Comparison of ENCODE assay signal across 14 cellular contexts in genomic region chr6:162123797-162124196, GRCh38.
DNase-seq lines count a peak whose midpoint lies in the region; ATAC-seq, FAIRE-seq and TF ChIP-seq lines count a peak whose summit lies in the region.
"Had no signal": no experiment of that assay in that cellular context is flagged by ENCODE, and none has a peak within 500 bp of the region (broad histone marks: within the 10 kb centered on the region; RNA-seq: fewer than 3 reads in every experiment).

No MANE protein-coding gene starts in this region.

- POLR2A ChIA-PET in GM12878 (lab: Charles Lee), result no interaction called here

- no peaks in the 10 kb centered on the region for H3K4me1 ChIP-seq in DND-41 (ENCODE audit: insufficient read depth, low read length)
- no peaks in the 10 kb centered on the region for H3K4me1 ChIP-seq in Loucy (ENCODE audit: insufficient read depth, low read length, poor library complexity, severe bottlenecking)
- H3K4me1 ChIP-seq in GM12878 (ENCODE audit: control insufficient read depth, insufficient read depth, low read length), result no peaks in the 10 kb centered on the region

- H3K36me3 Mint-ChIP-seq in mesothelial cell of epicardium, result no peaks in the 10 kb centered on the region
- H3K36me3 Mint-ChIP-seq: activated CD8-positive, alpha-beta memory T cell treated with anti-CD3 and anti-CD28 coated beads, Interleukin-2, amount 10 ng/mL, durations not matched to agents 7 days and 5 days had no signal

- in situ Hi-C loops in GM12878 (cut with MboI), result no loop called here

- H3K27me3 ChIP-seq in DND-41 (ENCODE audit: insufficient read depth, low read length, poor library complexity), result no peaks in the 10 kb centered on the region
- H3K27me3 ChIP-seq in Loucy (ENCODE audit: insufficient read depth, low read length, poor library complexity, severe bottlenecking), result no peaks in the 10 kb centered on the region
- no peaks in the 10 kb centered on the region for H3K27me3 ChIP-seq in GM12878 (replicated peaks in 1 of 2; ENCODE audit: control insufficient read depth in 2 of 2, insufficient read depth in 2 of 2, low read length in 1 of 2)
- H3K27me3 ChIP-seq: ovary had no signal

- H3K36me3 ChIP-seq in DND-41 (ENCODE audit: insufficient read depth, low read length) (no peaks in the 10 kb centered on the region), Loucy (ENCODE audit: insufficient read depth, low read length) (no peaks in the 10 kb centered on the region), GM12878 (ENCODE audit: control insufficient read depth in 2 of 2, insufficient read depth in 2 of 2, low read length in 1 of 2) (no peaks in the 10 kb centered on the region)
- H3K36me3 ChIP-seq: ovary had no signal

- H2AFZ ChIP-seq in DND-41 (ENCODE audit: low read depth, low read length) (no peak overlapping the region), Loucy (ENCODE audit: low read length) (no peak overlapping the region; the same call in 1 of the 2 replicates), GM12878 (ENCODE audit: control insufficient read depth, low read depth, low read length) (no peak overlapping the region)

- H3K9me3 Mint-ChIP-seq in mesothelial cell of epicardium, result peaks cover 4% of the 10 kb centered on the region

- intact Hi-C loops in GM12878 (cut with micrococcal nuclease; ENCODE audit: unreplicated experiment), result no loop called here

- CTCF ChIA-PET in GM12878 (lab: Yijun Ruan, JAX), result no interaction called here

- H3K4me3 ChIP-seq in DND-41 (ENCODE audit: low read depth in 1 of 2, low read length in 2 of 2), result no peak overlapping the region
- no peak overlapping the region for H3K4me3 ChIP-seq in Loucy (ENCODE audit: low read length, poor library complexity, severe bottlenecking)
- no peak overlapping the region for H3K4me3 ChIP-seq in GM12878
- H3K4me3 ChIP-seq: K562, ovary had no signal

- FAIRE-seq in GM12878 (lab: Jason Lieb, UNC), result peak; percentile 38
- FAIRE-seq: bronchial epithelial cell, K562 had no signal

- H3K27ac ChIP-seq in DND-41 (ENCODE audit: low read length) (no peak overlapping the region), GM12878 (ENCODE audit: control insufficient read depth, insufficient read depth) (no peak overlapping the region)
- H3K27ac ChIP-seq: ovary had no signal

- H3K4me1 Mint-ChIP-seq in mesothelial cell of epicardium, result peaks cover 7% of the 10 kb centered on the region
- H3K4me1 Mint-ChIP-seq: activated CD8-positive, alpha-beta memory T cell treated with anti-CD3 and anti-CD28 coated beads, Interleukin-2, amount 10 ng/mL, durations not matched to agents 7 days and 5 days had no signal

- ATAC-seq in DND-41 (ENCODE audit: insufficient read depth, low read depth), result no peak
- no peak for ATAC-seq in GM12878
- ATAC-seq in HG03439 (IDR thresholded peaks at IDR 0.05; ENCODE audit: unreplicated experiment), result no peak
- ATAC-seq in HG02759 (IDR thresholded peaks at IDR 0.05; ENCODE audit: unreplicated experiment), result no peak
- ATAC-seq: activated CD8-positive, alpha-beta memory T cell treated with anti-CD3 and anti-CD28 coated beads, Interleukin-2, amount 10 ng/mL, durations not matched to agents 7 days and 5 days; K562 had no signal

- H3K9ac ChIP-seq in DND-41 (ENCODE audit: low read depth, low read length), result no peak overlapping the region
- no peak overlapping the region for H3K9ac ChIP-seq in Loucy (ENCODE audit: low read depth, low read length, poor library complexity, severe bottlenecking)
- H3K9ac ChIP-seq in GM12878 (ENCODE audit: control insufficient read depth, insufficient read depth, low read length), result no peak overlapping the region

- H3K27me3 Mint-ChIP-seq in mesothelial cell of epicardium (ENCODE audit: low read depth), result peaks cover 12% of the 10 kb centered on the region
- H3K27me3 Mint-ChIP-seq: activated CD8-positive, alpha-beta memory T cell treated with anti-CD3 and anti-CD28 coated beads, Interleukin-2, amount 10 ng/mL, durations not matched to agents 7 days and 5 days had no signal

- TF ChIP-seq EP300 in GM12878 (IDR thresholded peaks at IDR 0.05; ENCODE audit: borderline replicate concordance in 1 of 2, control insufficient read depth in 1 of 2, low read depth in 2 of 2, low read length in 2 of 2), result no peak

- no peak for TF ChIP-seq POLR2A in GM12878 (IDR thresholded peaks at IDR 0.05; ENCODE audit: low read depth, low read length)

- DNase-seq in DND-41, result no peak
- DNase-seq in GM12878 (ENCODE audit: low read depth, low spot score), result no peak
- DNase-seq in mesothelial cell of epicardium (ENCODE audit: low spot score in 2 of 2, unreplicated experiment in 2 of 2), result no peak
- DNase-seq in UCSD-AML1 (lab: John Stamatoyannopoulos, UW; ENCODE audit: unreplicated experiment), result no peak
- DNase-seq in DMS79 treated with DMSO at 0.1 percent for 48 hours (lab: John Stamatoyannopoulos, UW), result no peak
- DNase-seq: activated CD8-positive, alpha-beta memory T cell treated with anti-CD3 and anti-CD28 coated beads, Interleukin-2, amount 10 ng/mL, durations not matched to agents 7 days and 5 days; head of caudate nucleus; ovary; SW 1271 had no signal

- H3K4me2 ChIP-seq in DND-41 (ENCODE audit: insufficient read depth, low read length), result no peak overlapping the region
- H3K4me2 ChIP-seq in Loucy (ENCODE audit: low read depth, low read length, poor library complexity, severe bottlenecking), result no peak overlapping the region
- no peak overlapping the region for H3K4me2 ChIP-seq in GM12878 (ENCODE audit: control insufficient read depth, insufficient read depth)

- H4K20me1 ChIP-seq in DND-41 (ENCODE audit: insufficient read depth, low read length), result no peaks in the 10 kb centered on the region
- no peaks in the 10 kb centered on the region for H4K20me1 ChIP-seq in Loucy (ENCODE audit: insufficient read depth, low read length, poor library complexity, severe bottlenecking)
- no peaks in the 10 kb centered on the region for H4K20me1 ChIP-seq in GM12878 (ENCODE audit: control insufficient read depth, insufficient read depth)

- BruUV-seq in GM12878 (replicated peaks; lab: Mats Ljungman, UMichigan), result no TSS peak

- H3F3A ChIP-seq in Loucy (ENCODE audit: low read depth), result no peaks in the 10 kb centered on the region

- no peaks in the 10 kb centered on the region for H3K79me2 ChIP-seq in DND-41 (ENCODE audit: insufficient read depth, low read length)
- no peaks in the 10 kb centered on the region for H3K79me2 ChIP-seq in Loucy (ENCODE audit: insufficient read depth, low read length)
- H3K79me2 ChIP-seq in GM12878 (ENCODE audit: control insufficient read depth, insufficient read depth, low read length), result no peaks in the 10 kb centered on the region

- no peak overlapping the region for H3K27ac Mint-ChIP-seq in mesothelial cell of epicardium
- H3K27ac Mint-ChIP-seq: activated CD8-positive, alpha-beta memory T cell treated with anti-CD3 and anti-CD28 coated beads, Interleukin-2, amount 10 ng/mL, durations not matched to agents 7 days and 5 days had no signal

- RAD21 ChIA-PET in GM12878 (lab: Charles Lee; ENCODE audit: unreplicated experiment), result no interaction called here

- 0% methylated on average over 3 of the region's 3 CpGs for WGBS in GM12878 (ENCODE audit: insufficient coverage, insufficient replicate concordance, low lambda C conversion rate, missing lambda C conversion rate)

- H3K9me3 ChIP-seq in DND-41 (ENCODE audit: insufficient read depth, low read length, severe bottlenecking), result no peaks in the 10 kb centered on the region
- 0 out of 2 replicates have a peak, but pooled peaks cover 3% of the 10 kb centered on the region for H3K9me3 ChIP-seq in Loucy (ENCODE audit: insufficient read depth, low read depth, low read length)
- H3K9me3 ChIP-seq in GM12878 (replicated peaks; ENCODE audit: control insufficient read depth, insufficient read depth, low read length), result no peaks in the 10 kb centered on the region
- H3K9me3 ChIP-seq: ovary had no signal

- H3K4me3 Mint-ChIP-seq in mesothelial cell of epicardium, result no peak overlapping the region
- H3K4me3 Mint-ChIP-seq: activated CD8-positive, alpha-beta memory T cell treated with anti-CD3 and anti-CD28 coated beads, Interleukin-2, amount 10 ng/mL, durations not matched to agents 7 days and 5 days had no signal

- H3K9me2 ChIP-seq in Loucy (replicated peaks; ENCODE audit: low read depth, low read length), result no peaks in the 10 kb centered on the region

- SMC1A ChIA-PET in GM12878 (lab: Charles Lee; ENCODE audit: uncharacterized antibody, unreplicated experiment), result no interaction called here

- TF ChIP-seq CTCF in DND-41 (IDR thresholded peaks at IDR 0.05; ENCODE audit: borderline replicate concordance, extremely low read depth, low read length, poor library complexity, severe bottlenecking) (peak; percentile 14), Loucy (conservative IDR thresholded peaks at IDR 0.05; ENCODE audit: low read length) (peak; percentile 27; the same call in 1 of the 2 replicates), GM12878 (IDR thresholded peaks at IDR 0.05 in 2 of 3, conservative IDR thresholded peaks at IDR 0.05 in 1 of 3; ENCODE audit: control insufficient read depth in 2 of 3, extremely low read depth in 1 of 3, insufficient read depth in 1 of 3, low read depth in 3 of 3, low read length in 3 of 3) (peak in 1 of 3 experiments; percentile 6; a peak in 1 of 6 replicates), mesothelial cell of epicardium (IDR thresholded peaks at IDR 0.05; ENCODE audit: unreplicated experiment) (peak; percentile 13)

- no peak for TF ChIP-seq RAD21 in GM12878 (IDR thresholded peaks at IDR 0.05; ENCODE audit: insufficient read depth, low read depth, low read length)

TF ChIP-seq in GM12878, 131 proteins besides CTCF, POLR2A, EP300 and RAD21:
- TF ChIP-seq IRF4 (IDR thresholded peaks at IDR 0.05; ENCODE audit: low read depth, low read length) (no peak), MTA2 (IDR thresholded peaks at IDR 0.05; ENCODE audit: low read depth) (no peak), USF2 (IDR thresholded peaks at IDR 0.05; ENCODE audit: borderline replicate concordance, low read depth, low read length) (no peak), SMC3 (IDR thresholded peaks at IDR 0.05; ENCODE audit: borderline replicate concordance, low read length) (peak; percentile 5; the same call in 1 of the 2 replicates), ETV6 (conservative IDR thresholded peaks at IDR 0.05 in 1 of 2, IDR thresholded peaks at IDR 0.05 in 1 of 2; ENCODE audit: borderline replicate concordance in 1 of 2, low read depth in 1 of 2) (no peak)
